In genomic region chr5:12292610-12293204, GRCh38 we compare ENCODE assay signal across 10 cellular contexts.
DNase-seq lines count a peak whose midpoint lies in the region; ATAC-seq and TF ChIP-seq lines count a peak whose summit lies in the region.
"Had no signal": no experiment of that assay in that cellular context is flagged by ENCODE, and none has a peak within 500 bp of the region (broad histone marks: within the 10 kb centered on the region; RNA-seq: fewer than 3 reads in every experiment).

No MANE protein-coding gene starts in this region.

- in situ Hi-C loops in GM13977 (cut with MboI; ENCODE audit: low pct_unique_long_range_greater_than_20kb, low sequenced_read_pairs, unreplicated experiment), result no loop called here

- no peaks in the 10 kb centered on the region for H3K36me3 ChIP-seq in left ventricle myocardium inferior

- ATAC-seq in GM18520 (IDR thresholded peaks at IDR 0.05; ENCODE audit: unreplicated experiment) (no peak), GM21360 (IDR thresholded peaks at IDR 0.05; ENCODE audit: unreplicated experiment) (no peak)

- H3K4me1 ChIP-seq in left ventricle myocardium inferior, result no peaks in the 10 kb centered on the region
- H3K4me1 ChIP-seq: parathyroid adenoma had no signal

- TF ChIP-seq CTCF in GM13977 (IDR thresholded peaks at IDR 0.05; ENCODE audit: extremely low read depth, insufficient read depth, missing control alignments), result peak; percentile 42
- no peak for TF ChIP-seq CTCF in left ventricle myocardium inferior (IDR thresholded peaks at IDR 0.05; ENCODE audit: borderline replicate concordance)

- no peaks in the 10 kb centered on the region for H3K27me3 ChIP-seq in left ventricle myocardium inferior (ENCODE audit: low read depth)

- no peak overlapping the region for H3K4me3 ChIP-seq in left ventricle myocardium inferior

- H3K9me3 ChIP-seq in left ventricle myocardium inferior (replicated peaks), result peaks cover 49% of the 10 kb centered on the region

- intact Hi-C loops in left ventricle myocardium inferior (cut with micrococcal nuclease), result no loop called here

- H3K27ac ChIP-seq in left ventricle myocardium inferior (replicated peaks), result no peak overlapping the region
- H3K27ac ChIP-seq: parathyroid adenoma had no signal

- DNase-seq in GM13977 (ENCODE audit: low spot score) (no peak), NCI-H1105 treated with DMSO at 0.1 percent for 48 hours (lab: John Stamatoyannopoulos, UW) (peak; percentile 23), SKM-1 treated with dmso at 0.1 percent for 144 hours (lab: John Stamatoyannopoulos, UW; ENCODE audit: unreplicated experiment) (peak; percentile 33), left kidney (ENCODE audit: low read depth, low spot score) (peak; percentile 48), GF-D8 (lab: John Stamatoyannopoulos, UW) (no peak), left ventricle myocardium inferior (no peak)
- DNase-seq: stimulated activated naive CD4-positive, alpha-beta T cell had no signal

Comparison
In these comparisons a context has a peak if more than half of its experiments do, and no peak if none do; other contexts are left out.
1. DNase-seq: peak in NCI-H1105 treated with DMSO at 0.1 percent for 48 hours (single experiment), SKM-1 treated with dmso at 0.1 percent for 144 hours (single experiment) and left kidney (single experiment); none in GM13977 (single experiment), GF-D8 (single experiment) and left ventricle myocardium inferior (single experiment).